13 cellular contexts compared by ENCODE assay signal in the genomic region with DNA sequence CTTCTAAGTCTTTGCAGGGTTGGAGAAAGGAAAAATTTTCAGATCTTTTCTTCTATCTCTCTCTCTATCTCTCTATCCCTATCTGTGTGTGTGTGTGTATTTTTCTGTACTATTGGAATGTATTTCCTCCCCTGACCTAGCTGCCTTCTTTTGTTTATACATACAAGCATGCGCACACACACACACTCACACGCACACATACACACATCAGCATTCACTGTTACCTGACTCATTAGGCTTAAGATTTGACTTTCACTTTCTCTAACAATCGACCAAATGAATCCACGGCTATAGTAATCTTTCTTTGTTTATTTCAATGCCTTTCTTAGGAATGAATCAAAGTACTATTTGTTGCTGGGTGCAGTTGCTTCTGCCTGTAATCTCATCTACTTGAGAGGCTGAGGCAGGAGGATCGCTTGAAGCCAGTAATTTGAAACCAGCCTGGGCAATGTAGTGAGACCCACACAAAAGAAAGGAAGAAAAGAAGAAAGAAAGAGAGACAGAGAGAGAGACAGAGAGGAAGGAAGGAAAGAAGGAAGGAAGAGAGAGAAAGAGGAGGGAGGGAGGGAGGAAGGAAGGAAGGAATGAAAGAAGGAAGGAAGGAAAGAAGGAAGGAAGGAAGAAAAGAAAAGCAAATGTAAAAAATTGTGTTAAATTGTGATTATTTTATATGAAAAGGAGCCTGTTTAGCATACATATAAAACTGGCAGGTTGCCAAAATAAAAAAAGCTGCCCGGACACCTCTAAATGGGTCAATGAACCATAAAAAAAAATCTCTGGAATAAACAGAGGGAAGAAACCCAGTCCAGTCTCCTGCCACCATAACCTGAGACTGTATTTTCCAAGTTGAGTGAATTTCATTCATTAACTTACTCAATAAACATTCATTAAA.
DNase-seq lines count a peak whose midpoint lies in the region; ATAC-seq and TF ChIP-seq lines count a peak whose summit lies in the region.
"Had no signal": no experiment of that assay in that cellular context is flagged by ENCODE, and none has a peak within 500 bp of the region (broad histone marks: within the 10 kb centered on the region; RNA-seq: fewer than 3 reads in every experiment).

No MANE protein-coding gene starts in this region.

- H3K27ac ChIP-seq in SK-N-SH (ENCODE audit: low read depth in 2 of 2, low read length in 1 of 2) = no peak overlapping the region
- H3K27ac ChIP-seq: esophagus muscularis mucosa, VCaP had no signal

- no peaks in the 10 kb centered on the region for H3K9me3 ChIP-seq in SK-N-SH
- H3K9me3 ChIP-seq: esophagus muscularis mucosa had no signal

- DNase-seq in SK-N-SH (no peak), SW480 (ENCODE audit: low spot score) (peak; percentile 5), fibroblast of pulmonary artery (ENCODE audit: low read depth) (peak; percentile 2), retinal pigment epithelial cell (ENCODE audit: low read depth) (peak; percentile 48), Right ventricle myocardium superior (no peak), T-helper 1 cell (no peak)
- DNase-seq in activated effector memory CD4-positive, alpha-beta T cell treated with Interleukin-2 at 50 U/mL for 16 hours = no peak
- DNase-seq: activated CD8-positive, alpha-beta memory T cell treated with anti-CD3 and anti-CD28 coated beads, Interleukin-2, amount 50 U/mL, for 48 hours; activated naive CD8-positive, alpha-beta T cell treated with anti-CD3 and anti-CD28 coated beads for 36 hours; NCI-H2107 had no signal

- peaks cover 15% of the 10 kb centered on the region; the same call in 1 of the 2 replicates for H3K27me3 ChIP-seq in SK-N-SH (ENCODE audit: insufficient read depth)

- no peak overlapping the region for H2AFZ ChIP-seq in SK-N-SH (ENCODE audit: low read depth)

- 26% methylated on average over 6 of the region's 6 CpGs for WGBS in SK-N-SH (ENCODE audit: low lambda C conversion rate)

- TF ChIP-seq EP300 in SK-N-SH (IDR thresholded peaks at IDR 0.05; ENCODE audit: borderline replicate concordance in 1 of 2, low read depth in 1 of 2, low read length in 1 of 2) = no peak

- no peak for TF ChIP-seq CTCF in SK-N-SH (IDR thresholded peaks at IDR 0.05)
- TF ChIP-seq CTCF in fibroblast of pulmonary artery (IDR thresholded peaks at IDR 0.05; ENCODE audit: low read length, missing control alignments) = no peak
- no peak for TF ChIP-seq CTCF in retinal pigment epithelial cell (conservative IDR thresholded peaks at IDR 0.05; ENCODE audit: low read depth, low read length)

- H3K79me2 ChIP-seq in SK-N-SH (ENCODE audit: insufficient read depth) = no peaks in the 10 kb centered on the region

- H3K4me3 ChIP-seq in SK-N-SH (ENCODE audit: low read depth in 2 of 2, low read length in 1 of 2) (no peak overlapping the region), fibroblast of pulmonary artery (replicated peaks; ENCODE audit: low read depth, low read length) (no peak overlapping the region), retinal pigment epithelial cell (ENCODE audit: low read length) (no peak overlapping the region)
- H3K4me3 ChIP-seq: esophagus muscularis mucosa had no signal

- POLR2A ChIA-PET in SK-N-SH (lab: Yijun Ruan, JAX) = no interaction called here

- H3K4me1 ChIP-seq in SK-N-SH (ENCODE audit: control insufficient read depth in 1 of 2, insufficient read depth in 2 of 2, low read depth in 1 of 2, low read length in 1 of 2) = no peaks in the 10 kb centered on the region
- H3K4me1 ChIP-seq: esophagus muscularis mucosa had no signal

- intact Hi-C loops in Right ventricle myocardium superior (cut with DNase I) = no loop called here

- peak overlapping the region; percentile 1; the same call in 1 of the 2 replicates for H3K4me2 ChIP-seq in SK-N-SH

- ATAC-seq in SK-N-SH treated with all-trans-retinoic acid at 6 μM for 48 hours (no peak), Right ventricle myocardium superior (ENCODE audit: poor library complexity) (no peak)

- no peaks in the 10 kb centered on the region for H3K36me3 ChIP-seq in SK-N-SH (replicated peaks in 1 of 2; ENCODE audit: control insufficient read depth in 1 of 2, insufficient read depth in 2 of 2, low read length in 1 of 2)
- H3K36me3 ChIP-seq: esophagus muscularis mucosa had no signal

- CTCF ChIA-PET in SK-N-SH (lab: Yijun Ruan, JAX) = no interaction called here

- TF ChIP-seq RAD21 in SK-N-SH (IDR thresholded peaks at IDR 0.05; ENCODE audit: low read length) = no peak

- H4K20me1 ChIP-seq in SK-N-SH (ENCODE audit: insufficient read depth) = no peaks in the 10 kb centered on the region

- H3F3A ChIP-seq in SK-N-SH (replicated peaks; ENCODE audit: insufficient read depth) = no peaks in the 10 kb centered on the region

- H3K9me2 ChIP-seq in SK-N-SH = no peaks in the 10 kb centered on the region

- no peak overlapping the region for H3K9ac ChIP-seq in SK-N-SH

TF ChIP-seq in SK-N-SH, 30 proteins besides CTCF, POLR2A, EP300 and RAD21 (continues in another document):
- no peak for TF ChIP-seq EZH2phosphoT487 (IDR thresholded peaks at IDR 0.05; ENCODE audit: borderline replicate concordance, low read depth)
- no peak for TF ChIP-seq NFIC (IDR thresholded peaks at IDR 0.05; ENCODE audit: borderline replicate concordance)
- TF ChIP-seq TEAD4 (IDR thresholded peaks at IDR 0.05; ENCODE audit: borderline replicate concordance, insufficient read depth) = no peak
- TF ChIP-seq JUND (IDR thresholded peaks at IDR 0.05) = no peak
- TF ChIP-seq NRF1 (IDR thresholded peaks at IDR 0.05; ENCODE audit: low read depth, low read length) = no peak
- TF ChIP-seq, protein P1, sequence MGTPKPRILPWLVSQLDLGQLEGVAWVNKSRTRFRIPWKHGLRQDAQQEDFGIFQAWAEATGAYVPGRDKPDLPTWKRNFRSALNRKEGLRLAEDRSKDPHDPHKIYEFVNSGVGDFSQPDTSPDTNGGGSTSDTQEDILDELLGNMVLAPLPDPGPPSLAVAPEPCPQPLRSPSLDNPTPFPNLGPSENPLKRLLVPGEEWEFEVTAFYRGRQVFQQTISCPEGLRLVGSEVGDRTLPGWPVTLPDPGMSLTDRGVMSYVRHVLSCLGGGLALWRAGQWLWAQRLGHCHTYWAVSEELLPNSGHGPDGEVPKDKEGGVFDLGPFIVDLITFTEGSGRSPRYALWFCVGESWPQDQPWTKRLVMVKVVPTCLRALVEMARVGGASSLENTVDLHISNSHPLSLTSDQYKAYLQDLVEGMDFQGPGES (IDR thresholded peaks at IDR 0.05; ENCODE audit: low read depth, low read length) = no peak
- TF ChIP-seq, protein P2, sequence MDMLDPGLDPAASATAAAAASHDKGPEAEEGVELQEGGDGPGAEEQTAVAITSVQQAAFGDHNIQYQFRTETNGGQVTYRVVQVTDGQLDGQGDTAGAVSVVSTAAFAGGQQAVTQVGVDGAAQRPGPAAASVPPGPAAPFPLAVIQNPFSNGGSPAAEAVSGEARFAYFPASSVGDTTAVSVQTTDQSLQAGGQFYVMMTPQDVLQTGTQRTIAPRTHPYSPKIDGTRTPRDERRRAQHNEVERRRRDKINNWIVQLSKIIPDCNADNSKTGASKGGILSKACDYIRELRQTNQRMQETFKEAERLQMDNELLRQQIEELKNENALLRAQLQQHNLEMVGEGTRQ (IDR thresholded peaks at IDR 0.05; ENCODE audit: borderline replicate concordance, low read depth, low read length) = no peak
- TF ChIP-seq RFX5 (IDR thresholded peaks at IDR 0.05; ENCODE audit: low read length) = no peak
- TF ChIP-seq CHD2 (IDR thresholded peaks at IDR 0.05; ENCODE audit: low read length, partially characterized antibody) = no peak
- TF ChIP-seq FOXJ3 (CRISPR knock-in tag; IDR thresholded peaks at IDR 0.05) = no peak
- TF ChIP-seq, protein P3, sequence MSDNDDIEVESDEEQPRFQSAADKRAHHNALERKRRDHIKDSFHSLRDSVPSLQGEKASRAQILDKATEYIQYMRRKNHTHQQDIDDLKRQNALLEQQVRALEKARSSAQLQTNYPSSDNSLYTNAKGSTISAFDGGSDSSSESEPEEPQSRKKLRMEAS (IDR thresholded peaks at IDR 0.05; ENCODE audit: low read depth) = no peak

TF ChIP-seq in SK-N-SH treated with all-trans-retinoic acid at 6 μM for 48 hours, 23 proteins besides CTCF, POLR2A, EP300 and RAD21 (continues in another document):
- no peak for TF ChIP-seq ZNF565 (CRISPR knock-in tag; conservative IDR thresholded peaks at IDR 0.05; ENCODE audit: low read depth)
- no peak for TF ChIP-seq RARB (CRISPR knock-in tag; IDR thresholded peaks at IDR 0.05)
- TF ChIP-seq ZC3H10 (CRISPR knock-in tag; IDR thresholded peaks at IDR 0.05) = no peak
- no peak for TF ChIP-seq ZNF70 (CRISPR knock-in tag; IDR thresholded peaks at IDR 0.05)
- TF ChIP-seq TOX (CRISPR knock-in tag; IDR thresholded peaks at IDR 0.05; ENCODE audit: borderline replicate concordance) = no peak
- no peak for TF ChIP-seq OSR1 (CRISPR knock-in tag; IDR thresholded peaks at IDR 0.05)
- no peak for TF ChIP-seq ESRRG (CRISPR knock-in tag; IDR thresholded peaks at IDR 0.05)
- TF ChIP-seq SNAI2 (CRISPR knock-in tag; IDR thresholded peaks at IDR 0.05) = no peak
- TF ChIP-seq BACH2 (CRISPR knock-in tag; IDR thresholded peaks at IDR 0.05; ENCODE audit: borderline replicate concordance) = no peak
- TF ChIP-seq, protein P4, sequence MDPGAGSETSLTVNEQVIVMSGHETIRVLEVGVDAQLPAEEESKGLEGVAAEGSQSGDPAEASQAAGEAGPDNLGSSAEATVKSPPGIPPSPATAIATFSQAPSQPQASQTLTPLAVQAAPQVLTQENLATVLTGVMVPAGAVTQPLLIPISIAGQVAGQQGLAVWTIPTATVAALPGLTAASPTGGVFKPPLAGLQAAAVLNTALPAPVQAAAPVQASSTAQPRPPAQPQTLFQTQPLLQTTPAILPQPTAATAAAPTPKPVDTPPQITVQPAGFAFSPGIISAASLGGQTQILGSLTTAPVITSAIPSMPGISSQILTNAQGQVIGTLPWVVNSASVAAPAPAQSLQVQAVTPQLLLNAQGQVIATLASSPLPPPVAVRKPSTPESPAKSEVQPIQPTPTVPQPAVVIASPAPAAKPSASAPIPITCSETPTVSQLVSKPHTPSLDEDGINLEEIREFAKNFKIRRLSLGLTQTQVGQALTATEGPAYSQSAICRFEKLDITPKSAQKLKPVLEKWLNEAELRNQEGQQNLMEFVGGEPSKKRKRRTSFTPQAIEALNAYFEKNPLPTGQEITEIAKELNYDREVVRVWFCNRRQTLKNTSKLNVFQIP (CRISPR knock-in tag; IDR thresholded peaks at IDR 0.05; ENCODE audit: borderline replicate concordance, low read depth) = no peak
- TF ChIP-seq ARNTL (CRISPR knock-in tag; IDR thresholded peaks at IDR 0.05; ENCODE audit: borderline replicate concordance, low read depth) = no peak
- TF ChIP-seq ZNF8 (CRISPR knock-in tag; IDR thresholded peaks at IDR 0.05) = no peak
- no peak for TF ChIP-seq TCF4 (CRISPR knock-in tag; IDR thresholded peaks at IDR 0.05; ENCODE audit: borderline replicate concordance)

Comparison
In these comparisons a context has a peak if more than half of its experiments do, and no peak if none do; other contexts are left out.
1. DNase-seq: peak in SW480 (single experiment), fibroblast of pulmonary artery (single experiment) and retinal pigment epithelial cell (single experiment); none in SK-N-SH (single experiment), activated effector memory CD4-positive, alpha-beta T cell treated with Interleukin-2 at 50 U/mL for 16 hours (single experiment), Right ventricle myocardium superior (single experiment) and T-helper 1 cell (0 of 5).